ENCODE assay signal across 1 cellular context in genomic region chr10:6491841-6492609, GRCh38.
A peak's percentile ranks its signal among the peaks of the same experiment; 100 is the strongest.
TF ChIP-seq lines count a peak whose summit lies in the region.

No MANE protein-coding gene starts in this region.

TF ChIP-seq in GM12878, 131 proteins besides CTCF, POLR2A, EP300 and RAD21 (continued from another document):
- TF ChIP-seq CEBPZ (IDR thresholded peaks at IDR 0.05; ENCODE audit: low read depth, low read length) (no peak), PML (IDR thresholded peaks at IDR 0.05; ENCODE audit: low read length) (no peak), MTA2 (IDR thresholded peaks at IDR 0.05; ENCODE audit: low read depth) (peak; percentile 97), KAT2A (conservative IDR thresholded peaks at IDR 0.05; ENCODE audit: control insufficient read depth, low read depth, low read length) (no peak), TCF3 (IDR thresholded peaks at IDR 0.05; ENCODE audit: borderline replicate concordance, insufficient read depth, low read depth, low read length) (no peak), ATF7 (IDR thresholded peaks at IDR 0.05; ENCODE audit: low read depth) (peak; percentile 98), ZNF274 (IDR thresholded peaks at IDR 0.05; ENCODE audit: insufficient read depth, insufficient read length) (no peak), RCOR1 (conservative IDR thresholded peaks at IDR 0.05; ENCODE audit: low read depth, low read length) (no peak), ZBTB11 (CRISPR knock-in tag; IDR thresholded peaks at IDR 0.05) (no peak), YBX1 (IDR thresholded peaks at IDR 0.05) (no peak), CBX3 (IDR thresholded peaks at IDR 0.05; ENCODE audit: borderline replicate concordance, low read depth) (no peak), NR2F1 (conservative IDR thresholded peaks at IDR 0.05) (0 out of 2 replicates have a peak, but pooled peaks have one; percentile 63), MYB (IDR thresholded peaks at IDR 0.05; ENCODE audit: borderline replicate concordance, low read depth, low read length) (no peak), ATF3 (IDR thresholded peaks at IDR 0.05; ENCODE audit: borderline replicate concordance, extremely low read depth, low read depth, low read length) (no peak), IKZF2 (IDR thresholded peaks at IDR 0.05) (peak; percentile 86 to 91; a peak in 3 of 4 replicates), ASH2L (IDR thresholded peaks at IDR 0.05; ENCODE audit: borderline replicate concordance, low read depth) (no peak)
- TF ChIP-seq, protein P1, sequence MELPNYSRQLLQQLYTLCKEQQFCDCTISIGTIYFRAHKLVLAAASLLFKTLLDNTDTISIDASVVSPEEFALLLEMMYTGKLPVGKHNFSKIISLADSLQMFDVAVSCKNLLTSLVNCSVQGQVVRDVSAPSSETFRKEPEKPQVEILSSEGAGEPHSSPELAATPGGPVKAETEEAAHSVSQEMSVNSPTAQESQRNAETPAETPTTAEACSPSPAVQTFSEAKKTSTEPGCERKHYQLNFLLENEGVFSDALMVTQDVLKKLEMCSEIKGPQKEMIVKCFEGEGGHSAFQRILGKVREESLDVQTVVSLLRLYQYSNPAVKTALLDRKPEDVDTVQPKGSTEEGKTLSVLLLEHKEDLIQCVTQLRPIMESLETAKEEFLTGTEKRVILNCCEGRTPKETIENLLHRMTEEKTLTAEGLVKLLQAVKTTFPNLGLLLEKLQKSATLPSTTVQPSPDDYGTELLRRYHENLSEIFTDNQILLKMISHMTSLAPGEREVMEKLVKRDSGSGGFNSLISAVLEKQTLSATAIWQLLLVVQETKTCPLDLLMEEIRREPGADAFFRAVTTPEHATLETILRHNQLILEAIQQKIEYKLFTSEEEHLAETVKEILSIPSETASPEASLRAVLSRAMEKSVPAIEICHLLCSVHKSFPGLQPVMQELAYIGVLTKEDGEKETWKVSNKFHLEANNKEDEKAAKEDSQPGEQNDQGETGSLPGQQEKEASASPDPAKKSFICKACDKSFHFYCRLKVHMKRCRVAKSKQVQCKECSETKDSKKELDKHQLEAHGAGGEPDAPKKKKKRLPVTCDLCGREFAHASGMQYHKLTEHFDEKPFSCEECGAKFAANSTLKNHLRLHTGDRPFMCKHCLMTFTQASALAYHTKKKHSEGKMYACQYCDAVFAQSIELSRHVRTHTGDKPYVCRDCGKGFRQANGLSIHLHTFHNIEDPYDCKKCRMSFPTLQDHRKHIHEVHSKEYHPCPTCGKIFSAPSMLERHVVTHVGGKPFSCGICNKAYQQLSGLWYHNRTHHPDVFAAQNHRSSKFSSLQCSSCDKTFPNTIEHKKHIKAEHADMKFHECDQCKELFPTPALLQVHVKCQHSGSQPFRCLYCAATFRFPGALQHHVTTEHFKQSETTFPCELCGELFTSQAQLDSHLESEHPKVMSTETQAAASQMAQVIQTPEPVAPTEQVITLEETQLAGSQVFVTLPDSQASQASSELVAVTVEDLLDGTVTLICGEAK (IDR thresholded peaks at IDR 0.05; ENCODE audit: borderline replicate concordance), result no peak
- TF ChIP-seq, protein P2, sequence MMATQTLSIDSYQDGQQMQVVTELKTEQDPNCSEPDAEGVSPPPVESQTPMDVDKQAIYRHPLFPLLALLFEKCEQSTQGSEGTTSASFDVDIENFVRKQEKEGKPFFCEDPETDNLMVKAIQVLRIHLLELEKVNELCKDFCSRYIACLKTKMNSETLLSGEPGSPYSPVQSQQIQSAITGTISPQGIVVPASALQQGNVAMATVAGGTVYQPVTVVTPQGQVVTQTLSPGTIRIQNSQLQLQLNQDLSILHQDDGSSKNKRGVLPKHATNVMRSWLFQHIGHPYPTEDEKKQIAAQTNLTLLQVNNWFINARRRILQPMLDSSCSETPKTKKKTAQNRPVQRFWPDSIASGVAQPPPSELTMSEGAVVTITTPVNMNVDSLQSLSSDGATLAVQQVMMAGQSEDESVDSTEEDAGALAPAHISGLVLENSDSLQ (IDR thresholded peaks at IDR 0.05), result peak; percentile 69
- TF ChIP-seq, protein P3, sequence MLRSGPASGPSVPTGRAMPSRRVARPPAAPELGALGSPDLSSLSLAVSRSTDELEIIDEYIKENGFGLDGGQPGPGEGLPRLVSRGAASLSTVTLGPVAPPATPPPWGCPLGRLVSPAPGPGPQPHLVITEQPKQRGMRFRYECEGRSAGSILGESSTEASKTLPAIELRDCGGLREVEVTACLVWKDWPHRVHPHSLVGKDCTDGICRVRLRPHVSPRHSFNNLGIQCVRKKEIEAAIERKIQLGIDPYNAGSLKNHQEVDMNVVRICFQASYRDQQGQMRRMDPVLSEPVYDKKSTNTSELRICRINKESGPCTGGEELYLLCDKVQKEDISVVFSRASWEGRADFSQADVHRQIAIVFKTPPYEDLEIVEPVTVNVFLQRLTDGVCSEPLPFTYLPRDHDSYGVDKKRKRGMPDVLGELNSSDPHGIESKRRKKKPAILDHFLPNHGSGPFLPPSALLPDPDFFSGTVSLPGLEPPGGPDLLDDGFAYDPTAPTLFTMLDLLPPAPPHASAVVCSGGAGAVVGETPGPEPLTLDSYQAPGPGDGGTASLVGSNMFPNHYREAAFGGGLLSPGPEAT (IDR thresholded peaks at IDR 0.05; ENCODE audit: low read depth), result peak; percentile 86
